Comparison of ENCODE assay signal across 1 cellular context in the genomic region with DNA sequence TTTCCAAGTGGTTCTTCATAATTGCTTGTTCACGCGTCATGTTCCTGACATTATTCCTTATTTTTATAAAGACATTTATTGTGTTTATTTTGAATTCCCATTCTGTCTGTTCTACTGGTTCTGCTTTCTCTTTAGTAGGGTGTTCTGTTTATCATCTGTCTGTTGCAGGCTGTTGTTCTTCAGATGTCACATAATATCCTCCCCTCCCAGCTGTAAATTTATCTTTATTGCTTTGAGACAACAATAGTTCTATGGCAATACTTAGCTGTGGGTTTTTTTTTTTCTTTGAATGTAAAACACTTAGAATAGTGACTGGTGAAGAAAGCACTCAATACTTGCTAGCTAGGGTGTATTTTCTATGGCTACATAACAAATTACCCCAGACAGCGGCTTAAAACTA.
TF ChIP-seq lines count a peak whose summit lies in the region.

No MANE protein-coding gene starts in this region.

TF ChIP-seq in H1, 55 proteins besides CTCF, POLR2A, EP300 and RAD21 (continued from another document):
- TF ChIP-seq, protein P1, sequence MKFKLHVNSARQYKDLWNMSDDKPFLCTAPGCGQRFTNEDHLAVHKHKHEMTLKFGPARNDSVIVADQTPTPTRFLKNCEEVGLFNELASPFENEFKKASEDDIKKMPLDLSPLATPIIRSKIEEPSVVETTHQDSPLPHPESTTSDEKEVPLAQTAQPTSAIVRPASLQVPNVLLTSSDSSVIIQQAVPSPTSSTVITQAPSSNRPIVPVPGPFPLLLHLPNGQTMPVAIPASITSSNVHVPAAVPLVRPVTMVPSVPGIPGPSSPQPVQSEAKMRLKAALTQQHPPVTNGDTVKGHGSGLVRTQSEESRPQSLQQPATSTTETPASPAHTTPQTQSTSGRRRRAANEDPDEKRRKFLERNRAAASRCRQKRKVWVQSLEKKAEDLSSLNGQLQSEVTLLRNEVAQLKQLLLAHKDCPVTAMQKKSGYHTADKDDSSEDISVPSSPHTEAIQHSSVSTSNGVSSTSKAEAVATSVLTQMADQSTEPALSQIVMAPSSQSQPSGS (IDR thresholded peaks at IDR 0.05; ENCODE audit: low read length) = no peak
- TF ChIP-seq CBX8 (IDR thresholded peaks at IDR 0.05; ENCODE audit: borderline replicate concordance, low read depth, low read length) (no peak), YY1 (IDR thresholded peaks at IDR 0.05; ENCODE audit: low read depth, low read length) (no peak), SIX5 (IDR thresholded peaks at IDR 0.05; ENCODE audit: low read depth, low read length) (no peak), MAFK (IDR thresholded peaks at IDR 0.05; ENCODE audit: low read depth, low read length) (no peak)
